Comparison of ENCODE assay signal across 16 cellular contexts in the genomic region with DNA sequence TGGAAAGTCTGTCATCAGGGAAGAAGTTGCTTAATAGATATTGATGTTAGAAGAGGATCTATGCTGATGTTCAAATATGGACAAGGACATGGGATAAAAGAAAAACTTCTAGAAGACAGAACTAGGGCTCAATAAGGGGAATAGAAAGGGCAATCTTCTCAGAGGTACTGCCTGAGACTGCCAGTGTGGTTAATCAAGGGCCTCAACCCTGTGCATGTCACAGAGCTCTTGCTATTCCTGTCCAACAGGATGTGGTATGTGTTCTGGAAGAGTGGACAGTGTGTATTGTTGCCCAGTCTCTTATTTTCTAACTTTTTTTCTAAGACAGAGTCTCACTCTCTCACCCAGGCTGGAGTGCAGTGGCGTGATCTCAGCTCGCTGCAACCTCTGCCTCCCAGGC. TPM values are rescaled to one million over a fixed set of nuclear protein-coding genes. Genes with fewer than 3 reads are reported as not detected.
A peak's percentile ranks its signal among the peaks of the same experiment; 100 is the strongest.
DNase-seq lines count a peak whose midpoint lies in the region; ATAC-seq, FAIRE-seq and TF ChIP-seq lines count a peak whose summit lies in the region.
"Had no signal": no experiment of that assay in that cellular context is flagged by ENCODE, and none has a peak within 500 bp of the region (broad histone marks: within the 10 kb centered on the region; RNA-seq: fewer than 3 reads in every experiment).

No MANE protein-coding gene starts in this region.

- H3K4me3 Mint-ChIP-seq in stimulated activated naive B cell treated with anti-CD40 and anti-IgM and Interleukin-4, amounts not matched to agents 10 μg/mL and 1 μg/mL and 100 μg/mL, for 72 hours = no peak overlapping the region

- no peak for TF ChIP-seq CTCF in left ventricle myocardium inferior (IDR thresholded peaks at IDR 0.05; ENCODE audit: borderline replicate concordance)

- peak overlapping the region; percentile 49 for H3K27ac Mint-ChIP-seq in stimulated activated naive B cell treated with anti-CD40 and anti-IgM and Interleukin-4, amounts not matched to agents 10 μg/mL and 1 μg/mL and 100 μg/mL, for 72 hours
- H3K27ac Mint-ChIP-seq: progenitor cell of endocrine pancreas had no signal

- H3K27me3 ChIP-seq in left ventricle myocardium inferior (ENCODE audit: low read depth) = no peaks in the 10 kb centered on the region
- H3K27me3 ChIP-seq: Peyer's patch, upper lobe of left lung had no signal

- ATAC-seq in Right ventricle myocardium superior (ENCODE audit: poor library complexity) (no peak), HG02623 (IDR thresholded peaks at IDR 0.05; ENCODE audit: unreplicated experiment) (peak; percentile 100), HG03442 (IDR thresholded peaks at IDR 0.05; ENCODE audit: unreplicated experiment) (peak; percentile 98), HG03045 (IDR thresholded peaks at IDR 0.05; ENCODE audit: unreplicated experiment) (no peak)
- ATAC-seq in stimulated activated naive B cell treated with anti-CD40 and anti-IgM and Interleukin-4, amounts not matched to agents 10 μg/mL and 1 μg/mL and 100 μg/mL, for 72 hours (replicated peaks) = peak; percentile 100
- ATAC-seq: left ventricle myocardium superior had no signal

- H3K27me3 Mint-ChIP-seq in stimulated activated naive B cell treated with anti-CD40 and anti-IgM and Interleukin-4, amounts not matched to agents 10 μg/mL and 1 μg/mL and 100 μg/mL, for 72 hours = no peaks in the 10 kb centered on the region
- H3K27me3 Mint-ChIP-seq: progenitor cell of endocrine pancreas had no signal

- DNase-seq in left ventricle myocardium inferior = no peak
- DNase-seq in Right ventricle myocardium superior = no peak
- peak; percentile 19 for DNase-seq in stimulated activated naive B cell treated with anti-CD40 and anti-IgM and Interleukin-4, amounts not matched to agents 10 μg/mL and 1 μg/mL and 100 μg/mL, for 72 hours
- no peak for DNase-seq in RCC 7860 (ENCODE audit: low spot score)
- no peak for DNase-seq in NCI-H2171 treated with DMSO at 0.1 percent for 48 hours (lab: John Stamatoyannopoulos, UW)
- DNase-seq: 8988T; activated CD4-positive, CD25-positive, alpha-beta regulatory T cell; activated gamma-delta T cell treated with Interleukin-2 at 50 U/mL for 16 hours; central memory CD4-positive, alpha-beta T cell; left ventricle myocardium superior; Peyer's patch; upper lobe of left lung had no signal

- no peaks in the 10 kb centered on the region for H3K36me3 ChIP-seq in left ventricle myocardium inferior
- H3K36me3 ChIP-seq: Peyer's patch, upper lobe of left lung had no signal

- no peak for FAIRE-seq in RCC 7860 (lab: Jason Lieb, UNC)

- no peaks in the 10 kb centered on the region for H3K36me3 Mint-ChIP-seq in stimulated activated naive B cell treated with anti-CD40 and anti-IgM and Interleukin-4, amounts not matched to agents 10 μg/mL and 1 μg/mL and 100 μg/mL, for 72 hours

- peak overlapping the region; percentile 16 for H3K27ac ChIP-seq in left ventricle myocardium inferior (replicated peaks)
- H3K27ac ChIP-seq: Peyer's patch, upper lobe of left lung had no signal

- no peaks in the 10 kb centered on the region for H3K9me3 ChIP-seq in left ventricle myocardium inferior (replicated peaks)
- H3K9me3 ChIP-seq: Peyer's patch, upper lobe of left lung had no signal

- peaks cover 30% of the 10 kb centered on the region for H3K4me1 ChIP-seq in left ventricle myocardium inferior
- H3K4me1 ChIP-seq: Peyer's patch had no signal

- intact Hi-C loops in left ventricle myocardium inferior (cut with micrococcal nuclease) (no loop called here), Right ventricle myocardium superior (cut with DNase I) (no loop called here)

- no peak overlapping the region for H3K4me3 ChIP-seq in left ventricle myocardium inferior
- H3K4me3 ChIP-seq: Peyer's patch, upper lobe of left lung had no signal

- no peaks in the 10 kb centered on the region for H3K9me3 Mint-ChIP-seq in stimulated activated naive B cell treated with anti-CD40 and anti-IgM and Interleukin-4, amounts not matched to agents 10 μg/mL and 1 μg/mL and 100 μg/mL, for 72 hours

- H3K4me1 Mint-ChIP-seq in stimulated activated naive B cell treated with anti-CD40 and anti-IgM and Interleukin-4, amounts not matched to agents 10 μg/mL and 1 μg/mL and 100 μg/mL, for 72 hours = peaks cover 11 to 18% of the 10 kb centered on the region in 2 donors

RNA-seq across cellular contexts. Expression of a gene that starts 27.8 kb away (rescaled TPM):
- total RNA-seq in left ventricle myocardium inferior (3.5 TPM), Right ventricle myocardium superior (3.8 TPM)

RNA-seq across cellular contexts. Expression of a gene that starts 47.9 kb away (rescaled TPM):
- 34.6 TPM for total RNA-seq in left ventricle myocardium inferior
- total RNA-seq in Right ventricle myocardium superior = 34.1 TPM

Comparison
In these comparisons a context has a peak if more than half of its experiments do, and no peak if none do; other contexts are left out.
1. ATAC-seq: peak in HG02623 (single experiment), HG03442 (single experiment) and stimulated activated naive B cell treated with anti-CD40 and anti-IgM and Interleukin-4, amounts not matched to agents 10 μg/mL and 1 μg/mL and 100 μg/mL, for 72 hours (2 of 2); none in Right ventricle myocardium superior (single experiment) and HG03045 (single experiment).